Comparison of ENCODE assay signal across 1 cellular context in the genomic region with DNA sequence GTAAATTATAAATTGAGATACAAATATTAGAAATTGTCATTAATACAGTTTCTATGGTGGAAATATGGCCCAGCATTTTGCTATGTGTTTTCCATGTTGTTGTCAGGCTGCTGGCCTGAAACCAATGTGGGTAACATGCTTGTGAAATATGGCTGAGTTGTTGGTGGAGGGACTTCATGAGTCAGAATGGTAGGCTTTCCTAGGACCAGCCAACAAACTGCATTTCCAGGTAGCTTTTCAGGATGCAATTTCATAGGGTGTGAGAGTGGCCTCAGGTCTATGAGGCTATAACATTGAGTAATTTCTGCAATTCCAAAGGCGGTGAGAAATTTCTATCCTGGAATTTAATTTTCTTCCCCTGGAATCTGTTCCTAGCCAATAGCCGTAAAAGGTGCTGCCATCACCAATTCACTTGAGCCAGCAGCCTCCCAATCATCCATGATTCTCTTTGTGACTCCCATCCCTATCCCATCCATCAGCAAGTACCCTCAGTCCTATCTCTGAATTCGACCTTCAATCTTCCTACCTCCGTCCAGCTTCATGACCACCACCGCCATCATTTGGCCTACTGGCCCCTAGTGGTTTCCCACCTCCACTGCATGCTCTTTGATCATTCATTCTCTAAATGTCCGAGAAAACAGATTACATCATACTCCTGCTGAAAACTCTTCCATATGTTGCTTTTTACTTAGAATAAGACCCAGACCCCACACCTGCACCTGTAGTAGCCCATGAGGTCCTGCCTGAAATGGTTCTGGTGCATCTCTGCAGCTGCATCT.
TF ChIP-seq lines count a peak whose summit lies in the region.

No MANE protein-coding gene starts in this region.

TF ChIP-seq in K562, 482 proteins besides CTCF, POLR2A, EP300 and RAD21 (continued from another document):
- TF ChIP-seq SAP30 (IDR thresholded peaks at IDR 0.05; ENCODE audit: borderline replicate concordance, insufficient read depth, low read depth, low read length, poor library complexity, severe bottlenecking) = no peak
- no peak for TF ChIP-seq ZNF174 (CRISPR knock-in tag; IDR thresholded peaks at IDR 0.05)
- TF ChIP-seq ATF7 (IDR thresholded peaks at IDR 0.05) = peak; percentile 28; the same call in 1 of the 2 replicates
- peak in 1 of 3 experiments; percentile 38 for TF ChIP-seq YY1 (IDR thresholded peaks at IDR 0.05; ENCODE audit: borderline replicate concordance in 1 of 3, control insufficient read depth in 1 of 3, extremely low read depth in 1 of 3, insufficient read depth in 3 of 3, insufficient read length in 1 of 3, insufficient replicate concordance in 2 of 3, low read depth in 1 of 3, low read length in 2 of 3)
- no peak for TF ChIP-seq SPI1 (IDR thresholded peaks at IDR 0.05; ENCODE audit: borderline replicate concordance, low read depth, low read length)
- TF ChIP-seq, protein P1, sequence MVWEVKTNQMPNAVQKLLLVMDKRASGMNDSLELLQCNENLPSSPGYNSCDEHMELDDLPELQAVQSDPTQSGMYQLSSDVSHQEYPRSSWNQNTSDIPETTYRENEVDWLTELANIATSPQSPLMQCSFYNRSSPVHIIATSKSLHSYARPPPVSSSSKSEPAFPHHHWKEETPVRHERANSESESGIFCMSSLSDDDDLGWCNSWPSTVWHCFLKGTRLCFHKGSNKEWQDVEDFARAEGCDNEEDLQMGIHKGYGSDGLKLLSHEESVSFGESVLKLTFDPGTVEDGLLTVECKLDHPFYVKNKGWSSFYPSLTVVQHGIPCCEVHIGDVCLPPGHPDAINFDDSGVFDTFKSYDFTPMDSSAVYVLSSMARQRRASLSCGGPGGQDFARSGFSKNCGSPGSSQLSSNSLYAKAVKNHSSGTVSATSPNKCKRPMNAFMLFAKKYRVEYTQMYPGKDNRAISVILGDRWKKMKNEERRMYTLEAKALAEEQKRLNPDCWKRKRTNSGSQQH (CRISPR knock-in tag; IDR thresholded peaks at IDR 0.05) = no peak
- TF ChIP-seq PURB (CRISPR knock-in tag; IDR thresholded peaks at IDR 0.05; ENCODE audit: low read depth) = no peak
- no peak for TF ChIP-seq TOE1 (IDR thresholded peaks at IDR 0.05; ENCODE audit: borderline replicate concordance)
- no peak for TF ChIP-seq TOE1 (CRISPR knock-in tag; IDR thresholded peaks at IDR 0.05; ENCODE audit: borderline replicate concordance, low read depth)
- no peak for TF ChIP-seq ZNF695 (CRISPR knock-in tag; IDR thresholded peaks at IDR 0.05)
- TF ChIP-seq ZNF407 (IDR thresholded peaks at IDR 0.05; ENCODE audit: low read depth) = no peak
- 0 out of 2 replicates have a peak, but pooled peaks have one; percentile 25 for TF ChIP-seq CEBPB (tag; IDR thresholded peaks at IDR 0.05)
- TF ChIP-seq ETV5 (CRISPR knock-in tag; IDR thresholded peaks at IDR 0.05; ENCODE audit: low read depth) = no peak
- no peak for TF ChIP-seq ARID3B (CRISPR knock-in tag; IDR thresholded peaks at IDR 0.05; ENCODE audit: borderline replicate concordance)
- TF ChIP-seq ZBTB8A (IDR thresholded peaks at IDR 0.05; ENCODE audit: partially characterized antibody) = no peak
- no peak for TF ChIP-seq SLC30A9 (CRISPR knock-in tag; IDR thresholded peaks at IDR 0.05)
- TF ChIP-seq KDM4B (IDR thresholded peaks at IDR 0.05; ENCODE audit: borderline replicate concordance in 2 of 2, low read depth in 1 of 2) = no peak
- no peak for TF ChIP-seq ZFP91 (CRISPR knock-in tag; IDR thresholded peaks at IDR 0.05)
- no peak for TF ChIP-seq NELFE (IDR thresholded peaks at IDR 0.05; ENCODE audit: insufficient read depth, insufficient read length)
- TF ChIP-seq EHMT2 (IDR thresholded peaks at IDR 0.05) = peak; percentile 38; the same call in 1 of the 2 replicates
- TF ChIP-seq YBX1 (IDR thresholded peaks at IDR 0.05) = no peak
- TF ChIP-seq, protein P2, sequence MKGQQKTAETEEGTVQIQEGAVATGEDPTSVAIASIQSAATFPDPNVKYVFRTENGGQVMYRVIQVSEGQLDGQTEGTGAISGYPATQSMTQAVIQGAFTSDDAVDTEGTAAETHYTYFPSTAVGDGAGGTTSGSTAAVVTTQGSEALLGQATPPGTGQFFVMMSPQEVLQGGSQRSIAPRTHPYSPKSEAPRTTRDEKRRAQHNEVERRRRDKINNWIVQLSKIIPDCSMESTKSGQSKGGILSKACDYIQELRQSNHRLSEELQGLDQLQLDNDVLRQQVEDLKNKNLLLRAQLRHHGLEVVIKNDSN (CRISPR knock-in tag; IDR thresholded peaks at IDR 0.05) = no peak
- no peak for TF ChIP-seq E2F4 (CRISPR knock-in tag; IDR thresholded peaks at IDR 0.05; ENCODE audit: low read depth)
- no peak for TF ChIP-seq ZZZ3 (IDR thresholded peaks at IDR 0.05)
- no peak for TF ChIP-seq MECOM (CRISPR knock-in tag; IDR thresholded peaks at IDR 0.05)
- no peak for TF ChIP-seq SP1 (CRISPR knock-in tag; IDR thresholded peaks at IDR 0.05)
- TF ChIP-seq NR3C1 (CRISPR knock-in tag; IDR thresholded peaks at IDR 0.05) = no peak
- TF ChIP-seq E2F8 (IDR thresholded peaks at IDR 0.05; ENCODE audit: low read depth, partially characterized antibody) = no peak
- no peak for TF ChIP-seq E2F5 (CRISPR knock-in tag; IDR thresholded peaks at IDR 0.05)
- 0 out of 2 replicates have a peak, but pooled peaks have one; percentile 29 for TF ChIP-seq ZNF24 (IDR thresholded peaks at IDR 0.05)
- peak; percentile 44; the same call in 1 of the 2 replicates for TF ChIP-seq ATF3 (IDR thresholded peaks at IDR 0.05)
- TF ChIP-seq ATF3 (CRISPR knock-in tag; conservative IDR thresholded peaks at IDR 0.05) = no peak
